8 cellular contexts compared by ENCODE assay signal in genomic region chr12:120580787-120581723, GRCh38. TPM values are rescaled to one million over a fixed set of nuclear protein-coding genes. Genes with fewer than 3 reads are reported as not detected.
DNase-seq lines count a peak whose midpoint lies in the region; ATAC-seq and TF ChIP-seq lines count a peak whose summit lies in the region.

Gene POP5 (minus strand): TSS chr12:120581402. CDS start chr12:120581362, 40 bp downstream.

- H2AFZ ChIP-seq in PC-3 (ENCODE audit: low read length) = peak within 1 kb of the TSS; percentile 82

- H3K9ac ChIP-seq in PC-3 (ENCODE audit: low read length) = peak within 1 kb of the TSS; percentile 84

- H3K9me3 ChIP-seq in PC-3 (ENCODE audit: low read length) (no peaks in the 10 kb centered on the region), mucosa of descending colon (no peaks in the 10 kb centered on the region)

- intact Hi-C loops in PC-3 (cut with micrococcal nuclease) (loop anchor here (1.0 to 10.0 kb wide), 2 partner anchors 106 to 534 kb away; partner anchors contain the start of gene MLEC), mucosa of descending colon (cut with DNase I, micrococcal nuclease) (loop anchor here in 1 of 2 donors (10.0 kb wide), 1 partner anchor 134 kb away; the partner anchor contains the start of gene UNC119B)

- no peaks in the 10 kb centered on the region for H3F3A ChIP-seq in PC-3 (ENCODE audit: low read length, unreplicated experiment)

- BruUV-seq in PC-3 (replicated peaks; lab: Mats Ljungman, UMichigan) = TSS peak; percentile 74

- no peaks in the 10 kb centered on the region for H3K27me3 ChIP-seq in PC-3 (ENCODE audit: low read length)

- TF ChIP-seq CTCF in PC-3 (conservative IDR thresholded peaks at IDR 0.05; ENCODE audit: low read depth, low read length) (no peak), mucosa of descending colon (IDR thresholded peaks at IDR 0.05) (peak; percentile 5)

- H3K4me3 ChIP-seq in PC-3 (ENCODE audit: low read length) = peak within 1 kb of the TSS; percentile 95
- H3K4me3 ChIP-seq in mucosa of descending colon = peak within 1 kb of the TSS; percentile 72

- H3K79me2 ChIP-seq in PC-3 (ENCODE audit: low read length) = peaks cover 23% of the 10 kb centered on the region

- peak within 1 kb of the TSS; percentile 92 for H3K4me2 ChIP-seq in PC-3 (ENCODE audit: low read length)

- CTCF ChIA-PET in PC-3 (lab: Charles Lee) = interaction anchor here (0.6 to 3.6 kb wide), 8 partner anchors 24 to 429 kb away, joined by 3 to 37 read pairs (median 4); no protein-coding TSS in a partner anchor

- no peaks in the 10 kb centered on the region for H3K9me2 ChIP-seq in PC-3 (replicated peaks; ENCODE audit: low read length)

- H4K20me1 ChIP-seq in PC-3 (ENCODE audit: low read length) = no peaks in the 10 kb centered on the region

- H3K27ac ChIP-seq in PC-3 (ENCODE audit: low read length) = peak within 1 kb of the TSS; percentile 40
- H3K27ac ChIP-seq in epithelial cell of prostate = peak within 1 kb of the TSS; percentile 49

- ATAC-seq in GM21576 (IDR thresholded peaks at IDR 0.05; ENCODE audit: unreplicated experiment) (peak; percentile 88), PC-3 (peak; percentile 80), mucosa of descending colon (peak; percentile 93)

- POLR2A ChIA-PET in PC-3 (lab: Charles Lee; ENCODE audit: unreplicated experiment) = interaction anchor here (0.5 to 0.9 kb wide), 12 partner anchors 29 to 1819 kb away, joined by 3 to 12 read pairs (median 5); partner anchors contain the start of genes CAMKK2 and DYNLL1

- H3K4me1 ChIP-seq in PC-3 (ENCODE audit: insufficient read depth, low read length) (peaks cover 15% of the 10 kb centered on the region), mucosa of descending colon (ENCODE audit: low read depth) (peaks cover 17% of the 10 kb centered on the region)

- H3K36me3 ChIP-seq in PC-3 (ENCODE audit: low read depth, low read length) (peaks cover 35% of the 10 kb centered on the region), mucosa of descending colon (ENCODE audit: low read depth) (no peaks in the 10 kb centered on the region)

- DNase-seq in DMS114 treated with DMSO at 0.1 percent for 48 hours (lab: John Stamatoyannopoulos, UW; ENCODE audit: unreplicated experiment) (peak; percentile 99), PC-3 (peak; percentile 100), activated T-cell treated with anti-CD3 and anti-CD28 coated beads for 48 hours (ENCODE audit: low read depth) (peak; percentile 89), epithelial cell of prostate (ENCODE audit: low read depth, low spot score) (peak; percentile 92), mucosa of descending colon (peak; percentile 97 to 98 (median 97))
- peak; percentile 91 for DNase-seq in stimulated activated CD8-positive, alpha-beta memory T cell treated with anti-CD3 and anti-CD28 coated beads, Interleukin-4, amount 100 ng/mL, for 24 hours (ENCODE audit: low read depth)

- no peak for TF ChIP-seq RAD21 in Ishikawa (IDR thresholded peaks at IDR 0.05; ENCODE audit: low read depth)

- TF ChIP-seq EP300 in Ishikawa (IDR thresholded peaks at IDR 0.05; ENCODE audit: borderline replicate concordance) = no peak

TF ChIP-seq in Ishikawa, 13 proteins besides CTCF, POLR2A, EP300 and RAD21:
- TF ChIP-seq ZBTB7A (IDR thresholded peaks at IDR 0.05; ENCODE audit: low read depth) = 0 out of 2 replicates have a peak, but pooled peaks have one; percentile 22
- 0 out of 2 replicates have a peak, but pooled peaks have one; percentile 27 for TF ChIP-seq TEAD4 (IDR thresholded peaks at IDR 0.05)
- TF ChIP-seq YY1 (IDR thresholded peaks at IDR 0.05; ENCODE audit: low read depth) = peak; percentile 92
- TF ChIP-seq EGR1 (IDR thresholded peaks at IDR 0.05) = 0 out of 2 replicates have a peak, but pooled peaks have one; percentile 7
- peak; percentile 48; the same call in 1 of the 2 replicates for TF ChIP-seq TCF12 (IDR thresholded peaks at IDR 0.05; ENCODE audit: low read depth)
- TF ChIP-seq USF1 (IDR thresholded peaks at IDR 0.05) = no peak
- TF ChIP-seq TAF1 (IDR thresholded peaks at IDR 0.05; ENCODE audit: low read depth) = peak; percentile 86
- TF ChIP-seq FOXM1 (IDR thresholded peaks at IDR 0.05; ENCODE audit: borderline replicate concordance, low read depth) = no peak
- TF ChIP-seq MAX (IDR thresholded peaks at IDR 0.05) = peak; percentile 59; the same call in 1 of the 2 replicates

RNA-seq across cellular contexts. Expression of gene POP5, which starts in this region (rescaled TPM):
- 83.8 and 89.8 TPM in 2 replicates for total RNA-seq in PC-3 (2014; rRNA removed)
- total RNA-seq in mucosa of descending colon = 10 to 100 TPM; 29.5 to 44.3 (median 37.7) TPM

Comparison
In these comparisons a context has a peak if more than half of its experiments do, and no peak if none do; other contexts are left out.
1. Peak in every context shown above with its lines: DNase-seq, ATAC-seq, H3K4me3 ChIP-seq and H3K27ac ChIP-seq.